ENCODE assay signal across 24 cellular contexts in the genomic region with DNA sequence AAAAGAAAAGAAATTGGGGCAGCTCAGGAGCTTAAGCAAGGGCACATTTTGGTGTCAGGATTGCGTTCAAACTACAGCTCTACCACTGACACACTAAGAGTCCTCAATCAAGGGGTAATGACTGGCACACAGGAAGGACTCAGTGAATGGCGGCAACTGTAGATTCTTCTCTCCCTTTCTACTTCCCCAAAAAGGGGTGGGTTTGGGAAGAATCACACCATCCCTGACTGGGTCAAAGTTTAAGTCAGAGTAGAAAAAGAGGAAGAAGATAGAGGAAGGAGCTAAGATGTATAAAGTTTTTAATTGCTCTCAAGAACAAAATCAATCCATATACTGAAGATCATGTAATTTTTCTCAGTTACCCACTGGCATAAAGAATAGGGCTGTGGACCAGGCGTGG. TPM values are rescaled to one million over a fixed set of nuclear protein-coding genes. Genes with fewer than 3 reads are reported as not detected.
DNase-seq lines count a peak whose midpoint lies in the region; ATAC-seq and TF ChIP-seq lines count a peak whose summit lies in the region.
"Had no signal": no experiment of that assay in that cellular context is flagged by ENCODE, and none has a peak within 500 bp of the region (broad histone marks: within the 10 kb centered on the region; RNA-seq: fewer than 3 reads in every experiment).

No MANE protein-coding gene starts in this region.

- H3K36me3 Mint-ChIP-seq in nephron progenitor cell (ENCODE audit: low read depth): no peaks in the 10 kb centered on the region
- H3K36me3 Mint-ChIP-seq: CD4-positive, alpha-beta memory T cell; natural killer cell had no signal

- peak in 6 of 8 donors; percentile 35 to 64 (median 58) for ATAC-seq in heart right ventricle
- ATAC-seq in left lobe of liver: peak; percentile 52
- peak; percentile 85 for ATAC-seq in upper lobe of right lung
- no peak for ATAC-seq in HG02763 (IDR thresholded peaks at IDR 0.05; ENCODE audit: unreplicated experiment)
- ATAC-seq: natural killer cell had no signal

- H3K27ac Mint-ChIP-seq in nephron progenitor cell: no peak overlapping the region
- H3K27ac Mint-ChIP-seq: natural killer cell; progenitor cell of endocrine pancreas; stimulated activated naive CD8-positive, alpha-beta T cell treated with anti-CD3 and anti-CD28 coated beads, Interleukin-15, Interleukin-2, amounts not matched to agents 100 ng/mL and 50 ng/mL, for 24 hours had no signal

- H3K4me3 Mint-ChIP-seq in nephron progenitor cell: no peak overlapping the region
- H3K4me3 Mint-ChIP-seq: CD4-positive, alpha-beta memory T cell; natural killer cell; stimulated activated naive CD8-positive, alpha-beta T cell treated with anti-CD3 and anti-CD28 coated beads, Interleukin-15, Interleukin-2, amounts not matched to agents 100 ng/mL and 50 ng/mL, for 24 hours had no signal

- H3K9me3 ChIP-seq in heart right ventricle (no peaks in the 10 kb centered on the region), right atrium auricular region (no peaks in the 10 kb centered on the region), upper lobe of right lung (no peaks in the 10 kb centered on the region)
- H3K9me3 ChIP-seq: colonic mucosa, SJSA1 had no signal

- H3K4me3 ChIP-seq in heart right ventricle (peak overlapping the region in 1 of 10 donors; percentile 52), right atrium auricular region (no peak overlapping the region), upper lobe of right lung (peak overlapping the region; percentile 37)
- H3K4me3 ChIP-seq: colonic mucosa, SJSA1 had no signal

- peaks cover 54% of the 10 kb centered on the region for H3K27me3 Mint-ChIP-seq in nephron progenitor cell (ENCODE audit: low read depth, poor library complexity)
- H3K27me3 Mint-ChIP-seq: stimulated activated naive CD8-positive, alpha-beta T cell treated with anti-CD3 and anti-CD28 coated beads, Interleukin-15, Interleukin-2, amounts not matched to agents 100 ng/mL and 50 ng/mL, for 24 hours had no signal

- H3K4me1 Mint-ChIP-seq in nephron progenitor cell: no peaks in the 10 kb centered on the region
- H3K4me1 Mint-ChIP-seq: natural killer cell had no signal

- peak overlapping the region in 1 of 10 donors; percentile 93 for H3K27ac ChIP-seq in heart right ventricle
- H3K27ac ChIP-seq in right atrium auricular region: no peak overlapping the region
- peak overlapping the region; percentile 74 for H3K27ac ChIP-seq in upper lobe of right lung
- H3K27ac ChIP-seq: colonic mucosa, SJSA1 had no signal

- H3K4me1 ChIP-seq in heart right ventricle: peaks cover 0 to 17% (median 0%) of the 10 kb centered on the region in 9 donors
- no peaks in the 10 kb centered on the region for H3K4me1 ChIP-seq in right atrium auricular region
- no peaks in the 10 kb centered on the region for H3K4me1 ChIP-seq in upper lobe of right lung
- H3K4me1 ChIP-seq: colonic mucosa, SJSA1 had no signal

- TF ChIP-seq CTCF in heart right ventricle (IDR thresholded peaks at IDR 0.05): no peak
- TF ChIP-seq CTCF in right atrium auricular region (IDR thresholded peaks at IDR 0.05): no peak
- no peak for TF ChIP-seq CTCF in upper lobe of right lung (IDR thresholded peaks at IDR 0.05)
- TF ChIP-seq CTCF in nephron progenitor cell (IDR thresholded peaks at IDR 0.05): no peak

- H3K9me3 Mint-ChIP-seq in nephron progenitor cell: no peaks in the 10 kb centered on the region
- H3K9me3 Mint-ChIP-seq: CD4-positive, alpha-beta memory T cell; natural killer cell; stimulated activated naive CD8-positive, alpha-beta T cell treated with anti-CD3 and anti-CD28 coated beads, Interleukin-15, Interleukin-2, amounts not matched to agents 100 ng/mL and 50 ng/mL, for 24 hours had no signal

- H3K27me3 ChIP-seq in heart right ventricle (no peaks in the 10 kb centered on the region), right atrium auricular region (no peaks in the 10 kb centered on the region), upper lobe of right lung (no peaks in the 10 kb centered on the region)
- H3K27me3 ChIP-seq: colonic mucosa, SJSA1 had no signal

- 84 to 95% methylated on average over 3 of the region's 3 CpGs for WGBS in heart right ventricle, 2 donors

- peaks cover 0 to 4% (median 0%) of the 10 kb centered on the region in 9 donors for H3K36me3 ChIP-seq in heart right ventricle
- no peaks in the 10 kb centered on the region for H3K36me3 ChIP-seq in right atrium auricular region
- no peaks in the 10 kb centered on the region for H3K36me3 ChIP-seq in upper lobe of right lung
- H3K36me3 ChIP-seq: colonic mucosa, SJSA1 had no signal

- DNase-seq in heart right ventricle (no peak), right atrium auricular region (ENCODE audit: low spot score) (no peak), SKM-1 treated with dmso at 0.1 percent for 144 hours (lab: John Stamatoyannopoulos, UW; ENCODE audit: unreplicated experiment) (peak; percentile 94), left lobe of liver (ENCODE audit: low spot score) (no peak), upper lobe of right lung (no peak), nephron progenitor cell (no peak)
- DNase-seq in central memory CD4-positive, alpha-beta T cell: no peak
- DNase-seq: activated CD4-positive, alpha-beta T cell treated with anti-CD3 and anti-CD28 coated beads for 48 hours; activated naive CD4-positive, alpha-beta T cell; CD4-positive, alpha-beta memory T cell; colonic mucosa; DMS79; HCEC 1CT; natural killer cell; NCI-H187; NCI-H345; stimulated activated CD4-positive, alpha-beta T cell treated with anti-CD3 and anti-CD28 coated beads, Interleukin-15, amount 100 ng/mL, for 24 hours; T-helper 9 cell had no signal

- intact Hi-C loops in heart right ventricle (cut with DNase I) (no loop called here), upper lobe of right lung (cut with DNase I) (no loop called here)

RNA-seq across cellular contexts. Expression of gene NLRC4, which starts 2.6 kb away (rescaled TPM):
- total RNA-seq in heart right ventricle (1 to 10 TPM in 3 of 10 donors, under 1 TPM in 7; 0.42 to 3.2 (median 0.66) TPM), right atrium auricular region (1 to 10 TPM in 1 of 2 donors, under 1 TPM in 1; 0.15 to 1.3 TPM), left lobe of liver (0.70 TPM), upper lobe of right lung (15.3 TPM)
- under 1 TPM; 0.38 to 0.59 TPM for polyA plus RNA-seq in heart right ventricle
- total RNA-seq: astrocyte, fibroblast of villous mesenchyme, progenitor cell of endocrine pancreas, SJSA1 had no signal

RNA-seq across cellular contexts. Expression of gene YIPF4, which starts 15.6 kb away (rescaled TPM):
- total RNA-seq in heart right ventricle (10 to 100 TPM; 55.6 to 94.3 (median 66.4) TPM), right atrium auricular region (10 to 100 TPM; 16.0 to 17.8 TPM), left lobe of liver (36.6 TPM), upper lobe of right lung (65.5 TPM)
- polyA plus RNA-seq in heart right ventricle: 10 to 100 TPM; 15.1 to 24.9 TPM
